In genomic region chr6:131017962-131018361, GRCh38 we compare ENCODE assay signal across 1 cellular context.
TF ChIP-seq lines count a peak whose summit lies in the region.

No MANE protein-coding gene starts in this region.

TF ChIP-seq in GM12878, 131 proteins besides CTCF, POLR2A, EP300 and RAD21:
- TF ChIP-seq FOXM1 (IDR thresholded peaks at IDR 0.05; ENCODE audit: low read depth, low read length) (no peak), GABPA (IDR thresholded peaks at IDR 0.05; ENCODE audit: low read depth) (no peak)
TF ChIP-seq in GM12878: peak in this region for 0.
